8 cellular contexts compared by ENCODE assay signal in the genomic region with DNA sequence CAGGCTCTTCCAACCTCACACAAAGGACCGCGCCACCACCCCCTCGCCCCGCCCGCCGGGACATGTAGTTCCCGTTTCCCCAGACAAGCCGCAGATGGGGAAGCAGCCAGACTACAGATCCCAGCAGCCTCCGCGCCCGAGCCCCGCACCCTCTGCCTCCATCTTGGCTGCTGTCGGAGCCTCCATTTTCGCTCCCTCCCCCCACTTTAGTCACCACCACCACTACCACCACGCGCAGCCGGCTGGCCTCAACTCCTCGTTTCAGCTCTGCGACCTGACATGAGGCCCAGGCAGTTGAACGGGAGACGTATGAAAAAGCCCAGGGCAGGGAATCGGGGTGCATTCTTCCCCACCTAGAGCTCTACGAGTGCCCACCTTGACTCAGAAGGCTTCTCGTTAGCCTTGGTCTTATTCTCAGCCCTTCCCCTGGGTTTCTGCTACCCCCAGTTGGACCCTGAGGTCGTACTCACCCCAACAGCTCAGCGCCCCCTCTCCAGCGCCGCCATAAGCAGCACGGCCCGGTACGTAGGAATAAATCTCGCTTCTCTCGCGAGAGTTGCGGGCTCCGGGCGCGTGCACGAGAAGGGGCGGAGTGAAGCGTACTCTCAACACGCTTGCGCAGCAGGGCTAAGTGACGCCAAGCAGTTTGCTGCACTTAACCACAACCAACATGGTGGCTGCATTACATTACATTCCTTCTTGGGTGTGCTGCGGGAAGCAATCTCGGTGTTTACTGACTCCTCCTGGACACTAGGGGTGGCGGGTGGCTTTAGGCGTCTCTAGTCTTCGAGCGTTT. TPM values are rescaled to one million over a fixed set of nuclear protein-coding genes. Genes with fewer than 3 reads are reported as not detected.
DNase-seq lines count a peak whose midpoint lies in the region; ATAC-seq and TF ChIP-seq lines count a peak whose summit lies in the region.

A gene (minus strand): TSS at position 530 of the 796 bp plus-strand sequence. CDS start 18,094 bp downstream, outside the sequence.

- TF ChIP-seq POLR2A in erythroblast (IDR thresholded peaks at IDR 0.05; ENCODE audit: low read length): peak; percentile 97

- H3K79me2 ChIP-seq in KMS-11 (ENCODE audit: insufficient read depth, low read depth): peaks cover 47% of the 10 kb centered on the region

- no TSS peak for BruUV-seq in Panc1 (replicated peaks; lab: Mats Ljungman, UMichigan)

- H3K4me1 ChIP-seq in KMS-11 (ENCODE audit: low read depth, poor library complexity, severe bottlenecking) (peaks cover 37% of the 10 kb centered on the region), Panc1 (ENCODE audit: control insufficient read depth, insufficient read depth, low read length) (peaks cover 26% of the 10 kb centered on the region), mucosa of stomach (ENCODE audit: control insufficient read depth, insufficient read depth, low read length) (peaks cover 25% of the 10 kb centered on the region)

- H3K27me3 ChIP-seq in KMS-11 (ENCODE audit: insufficient read depth, low read depth) (no peaks in the 10 kb centered on the region), Panc1 (ENCODE audit: control insufficient read depth, insufficient read depth, low read length) (no peaks in the 10 kb centered on the region), mucosa of stomach (ENCODE audit: control insufficient read depth, insufficient read depth, low read length) (no peaks in the 10 kb centered on the region)

- POLR2A ChIA-PET in Panc1 (lab: Charles Lee): no interaction called here

- peaks cover 3% of the 10 kb centered on the region for H3K9me3 Mint-ChIP-seq in activated T-cell treated with anti-CD3 and anti-CD28 coated beads, Interleukin-2, amount 50 U/mL, for 4 hours

- H3K27me3 Mint-ChIP-seq in activated T-cell treated with anti-CD3 and anti-CD28 coated beads, Interleukin-2, amount 50 U/mL, for 4 hours (ENCODE audit: low read depth): peaks cover 2% of the 10 kb centered on the region

- TF ChIP-seq CTCF in KMS-11 (conservative IDR thresholded peaks at IDR 0.05; ENCODE audit: low read depth, low read length) (no peak), Panc1 (IDR thresholded peaks at IDR 0.05) (peak; percentile 34)

- H3K36me3 Mint-ChIP-seq in activated T-cell treated with anti-CD3 and anti-CD28 coated beads, Interleukin-2, amount 50 U/mL, for 4 hours (ENCODE audit: insufficient read depth): peaks cover 12% of the 10 kb centered on the region

- DNase-seq in DMS79 treated with DMSO at 0.1 percent for 48 hours (lab: John Stamatoyannopoulos, UW) (peak; percentile 94), Panc1 (ENCODE audit: low read depth, low spot score) (peak; percentile 82), erythroblast (lab: John Stamatoyannopoulos, UW) (peak; percentile 98 to 99)
- DNase-seq in activated T-cell treated with anti-CD3 and anti-CD28 coated beads, Interleukin-2, amount 50 U/mL, for 4 hours: peak; percentile 97
- DNase-seq in stimulated activated CD8-positive, alpha-beta memory T cell treated with anti-CD3 and anti-CD28 coated beads, Interleukin-7, amount 100 ng/mL, for 1 hour (ENCODE audit: low read depth in 2 of 2): peak; percentile 95 to 97

- H3K4me3 ChIP-seq in KMS-11 (IDR thresholded peaks at IDR 0.05; ENCODE audit: insufficient read depth, low read depth, low read length) (peak within 1 kb of the TSS; percentile 54), Panc1 (ENCODE audit: low read depth in 2 of 2, low read length in 2 of 2) (peak within 1 kb of the TSS; percentile 89 to 98), mucosa of stomach (ENCODE audit: low read length) (peak within 1 kb of the TSS; percentile 100)

- peaks cover 47% of the 10 kb centered on the region for H3K4me1 Mint-ChIP-seq in activated T-cell treated with anti-CD3 and anti-CD28 coated beads, Interleukin-2, amount 50 U/mL, for 4 hours (ENCODE audit: low read depth)

- ATAC-seq in GM21737 (IDR thresholded peaks at IDR 0.05; ENCODE audit: unreplicated experiment): peak; percentile 79
- ATAC-seq in Panc1: peak; percentile 98
- ATAC-seq in activated T-cell treated with anti-CD3 and anti-CD28 coated beads, Interleukin-2, amount 50 U/mL, for 4 hours: peak; percentile 86 to 89

- no peaks in the 10 kb centered on the region for H3K9me3 ChIP-seq in Panc1 (ENCODE audit: control insufficient read depth, insufficient read depth, low read depth, low read length)
- H3K9me3 ChIP-seq in mucosa of stomach (ENCODE audit: control insufficient read depth, low read length): no peaks in the 10 kb centered on the region

- CTCF ChIA-PET in Panc1 (lab: Charles Lee): no interaction called here

- peak within 1 kb of the TSS; percentile 98 for H3K27ac ChIP-seq in KMS-11
- peak within 1 kb of the TSS; percentile 99 for H3K27ac ChIP-seq in Panc1 (ENCODE audit: low read length)

- peak within 1 kb of the TSS; percentile 99 for H3K9ac ChIP-seq in KMS-11
- peak within 1 kb of the TSS; percentile 100 for H3K9ac ChIP-seq in mucosa of stomach (ENCODE audit: low read length)

- H3K36me3 ChIP-seq in KMS-11 (ENCODE audit: insufficient read depth) (no peaks in the 10 kb centered on the region), Panc1 (ENCODE audit: control insufficient read depth, insufficient read depth, low read length) (peaks cover 9% of the 10 kb centered on the region), mucosa of stomach (ENCODE audit: control insufficient read depth, insufficient read depth, low read length) (no peaks in the 10 kb centered on the region)

- intact Hi-C loops in Panc1 (cut with micrococcal nuclease; ENCODE audit: unreplicated experiment): no loop called here

- H2AFZ ChIP-seq in KMS-11 (ENCODE audit: low read depth): peak within 1 kb of the TSS; percentile 78

- peak within 1 kb of the TSS; percentile 96 for H3K4me3 Mint-ChIP-seq in activated T-cell treated with anti-CD3 and anti-CD28 coated beads, Interleukin-2, amount 50 U/mL, for 4 hours

- in situ Hi-C loops in Panc1 (cut with HindIII; ENCODE audit: low pct_unique_long_range_greater_than_20kb, low sequenced_read_pairs): no loop called here

- peaks cover 24% of the 10 kb centered on the region for H4K20me1 ChIP-seq in KMS-11 (ENCODE audit: insufficient read depth)

- peak within 1 kb of the TSS; percentile 84 for H3K4me2 ChIP-seq in KMS-11

RNA-seq across cellular contexts. Expression of the gene that starts here (rescaled TPM):
- 347 TPM for total RNA-seq in Panc1 (2021; ENCODE audit: unreplicated experiment)
- polyA plus RNA-seq in Panc1 (2012; ENCODE audit: insufficient read length): 170 TPM
- 100 to 1,000 TPM; 460 to 486 (median 469) TPM for total RNA-seq in activated T-cell treated with anti-CD3 and anti-CD28 coated beads, Interleukin-2, amount 50 U/mL, for 4 hours

Comparison
In these comparisons a context has a peak if more than half of its experiments do, and no peak if none do; other contexts are left out.
1. Peak in every context shown above with its lines: DNase-seq, ATAC-seq, H3K4me3 ChIP-seq and H3K27ac ChIP-seq.